Comparison of ENCODE assay signal across 12 cellular contexts in the genomic region with DNA sequence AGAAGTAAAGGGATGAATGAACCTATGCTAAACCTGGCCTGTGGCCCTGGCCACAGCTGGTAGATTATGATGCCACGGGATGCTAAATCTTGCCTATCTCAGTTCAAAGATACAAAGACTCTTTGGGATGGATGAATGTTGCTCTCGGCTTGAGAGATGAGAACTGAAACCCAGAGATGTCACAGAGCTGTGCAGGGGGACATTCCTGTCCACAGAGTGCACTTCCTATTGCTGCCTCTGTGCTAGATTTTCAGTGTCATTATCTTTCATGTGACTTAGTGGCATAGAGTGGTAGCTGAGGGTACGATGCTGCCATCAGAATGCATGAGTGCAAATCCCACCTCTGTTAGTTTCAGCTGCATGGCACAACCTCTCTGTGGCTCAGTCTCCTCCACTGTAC. TPM values are rescaled to one million over a fixed set of nuclear protein-coding genes. Genes with fewer than 3 reads are reported as not detected.
DNase-seq lines count a peak whose midpoint lies in the region; ATAC-seq and TF ChIP-seq lines count a peak whose summit lies in the region.
"Had no signal": no experiment of that assay in that cellular context is flagged by ENCODE, and none has a peak within 500 bp of the region (broad histone marks: within the 10 kb centered on the region; RNA-seq: fewer than 3 reads in every experiment).

No MANE protein-coding gene starts in this region.

- H3K27ac ChIP-seq in WERI-Rb-1: peak overlapping the region; percentile 65

- H3K27ac Mint-ChIP-seq in osteocyte (ENCODE audit: unreplicated experiment): no peak overlapping the region

- H3K27me3 Mint-ChIP-seq in osteocyte (ENCODE audit: unreplicated experiment): peaks cover 17% of the 10 kb centered on the region

- ATAC-seq in GM18502 (IDR thresholded peaks at IDR 0.05; ENCODE audit: poor library complexity, unreplicated experiment): peak; percentile 84
- ATAC-seq in GM21367 (IDR thresholded peaks at IDR 0.05; ENCODE audit: unreplicated experiment): peak; percentile 84
- peak; percentile 73 for ATAC-seq in HG03135 (IDR thresholded peaks at IDR 0.05; ENCODE audit: unreplicated experiment)

- H3K9me3 Mint-ChIP-seq in osteocyte (ENCODE audit: unreplicated experiment): no peaks in the 10 kb centered on the region

- H3K4me3 Mint-ChIP-seq in osteocyte (ENCODE audit: unreplicated experiment): no peak overlapping the region

- DNase-seq in WERI-Rb-1 (no peak), H7 (no peak), AG08396 (ENCODE audit: low spot score) (no peak), osteocyte (ENCODE audit: extremely low spot score, unreplicated experiment) (no peak), T-helper 9 cell (no peak)
- DNase-seq: activated gamma-delta T cell, NCI-H1436 treated with DMSO at 0.1 percent for 48 hours had no signal

- TF ChIP-seq CTCF in WERI-Rb-1 (IDR thresholded peaks at IDR 0.05; ENCODE audit: low read depth, low read length) (no peak), osteocyte (IDR thresholded peaks at IDR 0.05) (no peak)

- H3K4me1 Mint-ChIP-seq in osteocyte (ENCODE audit: unreplicated experiment): peaks cover 45% of the 10 kb centered on the region

- H3K27me3 ChIP-seq in WERI-Rb-1 (ENCODE audit: insufficient read depth, low read depth, severe bottlenecking): no peaks in the 10 kb centered on the region
- H3K27me3 ChIP-seq in H7 (ENCODE audit: control insufficient read depth, insufficient read depth, low read length): peaks cover 95% of the 10 kb centered on the region

- no peaks in the 10 kb centered on the region for H3K36me3 Mint-ChIP-seq in osteocyte (ENCODE audit: unreplicated experiment)

- H3K4me3 ChIP-seq in WERI-Rb-1 (ENCODE audit: low read depth, low read length) (no peak overlapping the region), H7 (ENCODE audit: insufficient read depth, low read depth, low read length) (no peak overlapping the region)
- H3K4me3 ChIP-seq: coronary artery had no signal

- H3K9me3 ChIP-seq in WERI-Rb-1 (ENCODE audit: severe bottlenecking): no peaks in the 10 kb centered on the region

- H3K36me3 ChIP-seq in WERI-Rb-1 (no peaks in the 10 kb centered on the region), H7 (replicated peaks; ENCODE audit: control insufficient read depth, insufficient read depth, low read length) (no peaks in the 10 kb centered on the region)

RNA-seq across cellular contexts. Expression of a gene that starts 2.3 kb away (rescaled TPM):
- total RNA-seq in H7 (2014; rRNA removed; shearing (Covaris generic)): 0.80 and 0.81 TPM in 2 replicates
- total RNA-seq in osteocyte: 0.44 and 1.2 TPM in 2 replicates
- total RNA-seq: T-helper 2 cell treated with Interferon-gamma antibody and Interleukin-4, amounts not matched to agents 100 ng/mL and 5 ng/mL, for 36 hours had no signal

RNA-seq across cellular contexts. Expression of a gene that starts 4.6 kb away (rescaled TPM):
- 22.3 and 35.8 TPM in 2 replicates for total RNA-seq in H7 (2014; rRNA removed; shearing (Covaris generic))
- total RNA-seq in osteocyte: 37.5 and 43.6 TPM in 2 replicates

RNA-seq across cellular contexts. Expression of a gene that starts 8.3 kb away (rescaled TPM):
- total RNA-seq in H7 (2014; rRNA removed; shearing (Covaris generic)): 1.1 TPM in 1 of 2 replicates, not detected in the other
- not detected in 2 replicates for total RNA-seq in osteocyte

RNA-seq across cellular contexts. Expression of a gene that starts 21.6 kb away (rescaled TPM):
- total RNA-seq in H7 (2014; rRNA removed; shearing (Covaris generic)): not detected in 2 replicates
- not detected in 2 replicates for total RNA-seq in osteocyte
- total RNA-seq: T-helper 2 cell treated with Interferon-gamma antibody and Interleukin-4, amounts not matched to agents 100 ng/mL and 5 ng/mL, for 36 hours had no signal

RNA-seq across cellular contexts. Expression of a gene that starts 21.8 kb away (rescaled TPM):
- 31.9 and 36.9 TPM in 2 replicates for total RNA-seq in H7 (2014; rRNA removed; shearing (Covaris generic))
- total RNA-seq in osteocyte: 384 and 419 TPM in 2 replicates
